Comparison of ENCODE assay signal across 8 cellular contexts in the genomic region with DNA sequence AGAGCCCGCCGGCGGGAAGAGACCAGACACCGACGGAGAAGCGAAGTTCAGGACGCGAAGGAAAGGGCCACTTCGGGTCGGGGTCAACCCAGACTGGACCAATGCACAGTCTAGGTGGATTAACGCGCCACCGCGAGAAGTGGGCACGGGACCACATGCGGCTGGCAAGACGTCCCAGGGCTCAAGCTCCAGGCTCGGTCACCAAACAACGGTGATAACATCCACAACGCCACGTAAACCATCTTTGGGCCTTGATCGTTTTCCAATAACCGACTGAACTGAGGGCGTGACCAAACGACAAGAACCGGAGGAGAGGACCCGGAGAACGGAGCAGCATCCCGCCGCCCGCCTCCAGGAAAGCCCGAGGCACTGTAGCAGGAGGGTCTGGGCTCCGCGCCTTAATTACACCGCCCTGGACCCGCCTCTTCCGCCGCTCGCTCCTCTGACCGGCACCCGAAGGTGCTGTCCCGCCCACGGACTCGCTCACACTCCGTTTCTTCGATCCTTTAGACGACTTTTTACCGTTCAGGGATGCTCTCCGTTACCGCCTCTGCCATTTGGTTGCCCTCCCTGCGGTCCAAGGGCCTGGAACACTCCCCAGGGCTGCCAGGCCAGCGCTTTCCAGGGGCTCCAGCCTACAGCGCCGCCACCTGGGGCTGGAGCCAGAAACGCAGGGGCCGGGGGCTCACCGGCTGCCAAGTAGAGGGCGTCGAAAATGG. TPM values are rescaled to one million over a fixed set of nuclear protein-coding genes. Genes with fewer than 3 reads are reported as not detected.
DNase-seq lines count a peak whose midpoint lies in the region; ATAC-seq and TF ChIP-seq lines count a peak whose summit lies in the region.

No MANE protein-coding gene starts in this region.

- H3K4me3 ChIP-seq in choroid plexus epithelial cell (ENCODE audit: low read depth, low read length) (peak overlapping the region; percentile 83), left lung (peak overlapping the region; percentile 59 to 61)

- peak; percentile 44 for DNase-seq in SIG-M5 treated with dmso at 0.1 percent for 504 hours (lab: John Stamatoyannopoulos, UW; ENCODE audit: unreplicated experiment)
- DNase-seq in SIG-M5 (lab: John Stamatoyannopoulos, UW): no peak
- DNase-seq in NCI-H2029 treated with DMSO at 0.1 percent for 48 hours (lab: John Stamatoyannopoulos, UW): peak; percentile 47
- peak; percentile 53 for DNase-seq in choroid plexus epithelial cell (ENCODE audit: low read depth)
- peak; percentile 75 to 93 for DNase-seq in left lung
- DNase-seq in stimulated activated CD4-positive, alpha-beta T cell treated with anti-CD3 and anti-CD28 coated beads, Interleukin-4, amount 100 ng/mL, for 4 hours: peak; percentile 49 to 61

- H3K36me3 ChIP-seq in left lung: no peaks in the 10 kb centered on the region

- TF ChIP-seq CTCF in choroid plexus epithelial cell (conservative IDR thresholded peaks at IDR 0.05; ENCODE audit: low read depth, low read length): peak; percentile 73
- peak; percentile 15 to 16 for TF ChIP-seq CTCF in left lung (IDR thresholded peaks at IDR 0.05)

- intact Hi-C loops in left lung (cut with DNase I): no loop called here

- peaks cover 7 to 38% of the 10 kb centered on the region in 2 donors for H3K27me3 ChIP-seq in left lung

- ATAC-seq in HG02840 (IDR thresholded peaks at IDR 0.05; ENCODE audit: low FRiP score, unreplicated experiment) (peak; percentile 97), left lung (peak; percentile 98)
- ATAC-seq in activated CD4-positive, CD25-positive, alpha-beta regulatory T cell treated with anti-CD3 and anti-CD28 coated beads, Interleukin-2, amount 50 U/mL, for 24 hours: peak; percentile 91 to 96

- H3K9me3 ChIP-seq in left lung: no peaks in the 10 kb centered on the region

- peak overlapping the region in 1 of 2 donors; percentile 69 for H3K27ac ChIP-seq in left lung

- H3K4me1 ChIP-seq in left lung: peaks cover 0 to 15% of the 10 kb centered on the region in 2 donors

RNA-seq across cellular contexts. Expression of gene DPPA5, which starts 44.1 kb away (rescaled TPM):
- not detected for total RNA-seq in left lung

RNA-seq across cellular contexts. Expression of gene KHDC1, which starts 46.9 kb away (rescaled TPM):
- total RNA-seq in left lung: 1 to 10 TPM; 1.9 to 2.4 TPM

RNA-seq across cellular contexts. Expression of gene KHDC3L, which starts 52.5 kb away (rescaled TPM):
- not detected for total RNA-seq in left lung

RNA-seq across cellular contexts. Expression of gene OOEP, which starts 59.8 kb away (rescaled TPM):
- total RNA-seq in left lung: under 1 TPM; 0.38 to 0.71 TPM
